Comparison of ENCODE assay signal across 15 cellular contexts in genomic region chr2:195820373-195820772, GRCh38.
A peak's percentile ranks its signal among the peaks of the same experiment; 100 is the strongest.
DNase-seq lines count a peak whose midpoint lies in the region; ATAC-seq, FAIRE-seq and TF ChIP-seq lines count a peak whose summit lies in the region.
"Had no signal": no experiment of that assay in that cellular context is flagged by ENCODE, and none has a peak within 500 bp of the region (broad histone marks: within the 10 kb centered on the region; RNA-seq: fewer than 3 reads in every experiment).

No MANE protein-coding gene starts in this region.

- peak overlapping the region; percentile 21; the same call in 1 of the 2 replicates for H3K9ac ChIP-seq in DND-41 (ENCODE audit: low read depth, low read length)

- no peaks in the 10 kb centered on the region for H3K36me3 ChIP-seq in DND-41 (ENCODE audit: insufficient read depth, low read length)
- H3K36me3 ChIP-seq in brain microvascular endothelial cell (replicated peaks): no peaks in the 10 kb centered on the region

- no peaks in the 10 kb centered on the region for H3K9me3 ChIP-seq in DND-41 (ENCODE audit: insufficient read depth, low read length, severe bottlenecking)
- H3K9me3 ChIP-seq: thyroid gland had no signal

- H3K27ac ChIP-seq in DND-41 (ENCODE audit: low read length): peak overlapping the region; percentile 61; the same call in 1 of the 2 replicates
- H3K27ac ChIP-seq in brain microvascular endothelial cell: peak overlapping the region; percentile 17
- H3K27ac ChIP-seq: thyroid gland had no signal

- 0 out of 2 replicates have a peak overlapping the region, but pooled peaks have one; percentile 5 for H3K4me2 ChIP-seq in DND-41 (ENCODE audit: insufficient read depth, low read length)

- H4K20me1 ChIP-seq in DND-41 (ENCODE audit: insufficient read depth, low read length): no peaks in the 10 kb centered on the region

- in situ Hi-C loops in brain microvascular endothelial cell (cut with HindIII; ENCODE audit: low pct_ligation_motif_present, low sequenced_read_pairs): no loop called here

- peaks cover 23% of the 10 kb centered on the region for H3K4me1 ChIP-seq in DND-41 (ENCODE audit: insufficient read depth, low read length)

- FAIRE-seq in GM19239 (lab: Jason Lieb, UNC): no peak
- FAIRE-seq: small intestine had no signal

- DNase-seq in DND-41 (no peak), M059J (ENCODE audit: low read depth) (peak; percentile 33), brain microvascular endothelial cell (no peak), kidney tubule cell (ENCODE audit: low spot score) (peak; percentile 2), HPDE6-E6E7 (ENCODE audit: extremely low spot score) (no peak), GM19239 (ENCODE audit: insufficient read length, low spot score) (no peak)
- DNase-seq: activated CD4-positive, alpha-beta T cell treated with anti-CD3 and anti-CD28 coated beads, Interleukin-2, amount 50 U/mL, for 4 hours; caudate nucleus; Kasumi-1; nucleus accumbens; small intestine; T-helper 2 cell; thyroid gland had no signal

- ATAC-seq in DND-41 (ENCODE audit: insufficient read depth, low read depth) (peak; percentile 58; the same call in 1 of the 3 replicates), HG03025 (IDR thresholded peaks at IDR 0.05; ENCODE audit: low FRiP score, unreplicated experiment) (no peak), GM18907 (IDR thresholded peaks at IDR 0.05; ENCODE audit: unreplicated experiment) (no peak)

- H3K4me3 ChIP-seq in DND-41 (ENCODE audit: low read depth in 1 of 2, low read length in 2 of 2): no peak overlapping the region
- H3K4me3 ChIP-seq in brain microvascular endothelial cell (ENCODE audit: low read depth, low read length): no peak overlapping the region
- H3K4me3 ChIP-seq: thyroid gland had no signal

- H2AFZ ChIP-seq in DND-41 (ENCODE audit: low read depth, low read length): peak overlapping the region; percentile 51; the same call in 1 of the 2 replicates

- no peak for TF ChIP-seq CTCF in DND-41 (IDR thresholded peaks at IDR 0.05; ENCODE audit: borderline replicate concordance, extremely low read depth, low read length, poor library complexity, severe bottlenecking)
- no peak for TF ChIP-seq CTCF in brain microvascular endothelial cell (IDR thresholded peaks at IDR 0.05; ENCODE audit: low read depth, low read length, missing control alignments)

- H3K79me2 ChIP-seq in DND-41 (ENCODE audit: insufficient read depth, low read length): no peaks in the 10 kb centered on the region

- H3K27me3 ChIP-seq in DND-41 (ENCODE audit: insufficient read depth, low read length, poor library complexity): no peaks in the 10 kb centered on the region
- H3K27me3 ChIP-seq in brain microvascular endothelial cell (replicated peaks): no peaks in the 10 kb centered on the region
- H3K27me3 ChIP-seq: thyroid gland had no signal

Comparison
In these comparisons a context has a peak if more than half of its experiments do, and no peak if none do; other contexts are left out.
1. DNase-seq: peak in M059J (single experiment) and kidney tubule cell (single experiment); none in DND-41 (single experiment), brain microvascular endothelial cell (single experiment), HPDE6-E6E7 (single experiment) and GM19239 (single experiment).